Comparison of ENCODE assay signal across 8 cellular contexts in the genomic region with DNA sequence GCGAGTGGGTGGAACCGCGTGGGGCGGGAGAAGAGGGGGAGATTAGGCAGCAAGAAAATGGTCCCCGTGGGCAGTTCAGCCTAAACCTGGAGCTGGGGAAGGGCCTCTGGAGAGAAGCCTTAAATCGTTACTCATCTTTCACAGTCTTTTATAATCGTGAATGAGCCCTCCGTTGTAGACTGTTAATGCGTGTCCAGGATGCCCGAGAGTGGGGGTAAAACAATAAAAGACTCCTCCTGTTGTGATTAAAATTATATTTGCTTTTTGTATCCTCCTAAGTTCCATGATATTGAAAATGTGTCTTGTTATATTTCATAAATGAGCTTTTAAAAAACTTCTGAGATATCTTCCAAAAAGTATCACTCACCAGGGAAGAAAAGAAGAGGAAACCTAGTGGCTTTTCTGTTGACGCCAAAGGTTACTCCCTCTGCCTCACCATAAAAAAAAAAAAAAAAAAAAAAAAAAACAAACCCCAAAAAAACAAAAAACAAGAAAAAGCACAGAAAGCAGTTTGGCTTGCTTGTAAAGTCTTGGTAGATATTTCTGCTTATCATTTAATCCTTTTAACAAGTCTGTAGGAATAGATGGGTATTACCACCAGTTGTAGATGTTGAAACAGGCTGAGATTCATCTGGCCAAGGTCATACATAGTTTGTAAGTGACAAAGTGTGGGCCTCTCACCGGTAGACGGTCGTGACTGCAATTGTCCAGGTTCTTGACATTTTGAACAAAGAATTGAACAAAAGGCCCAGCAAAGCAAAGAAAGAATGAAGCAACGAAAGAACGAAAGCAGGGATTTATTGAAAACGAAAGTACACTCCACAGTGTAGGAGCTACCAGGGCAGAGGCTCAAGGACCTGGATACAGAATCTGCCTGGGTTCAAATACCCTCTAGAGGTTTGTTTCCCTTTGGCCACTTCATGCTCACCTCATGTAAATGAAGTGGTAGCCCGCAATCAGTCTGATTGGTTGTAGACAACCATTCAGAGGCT. TPM values are rescaled to one million over a fixed set of nuclear protein-coding genes. Genes with fewer than 3 reads are reported as not detected.
DNase-seq lines count a peak whose midpoint lies in the region; ATAC-seq and TF ChIP-seq lines count a peak whose summit lies in the region.

No MANE protein-coding gene starts in this region.

- peaks cover 0 to 2% of the 10 kb centered on the region in 2 donors for H3K9me3 Mint-ChIP-seq in activated T-cell treated with anti-CD3 and anti-CD28 coated beads, Interleukin-2, amount 50 U/mL, for 72 hours
- H3K9me3 Mint-ChIP-seq in brain, result peaks cover 0 to 7% (median 4%) of the 10 kb centered on the region in 5 experiments
- no peaks in the 10 kb centered on the region for H3K9me3 Mint-ChIP-seq in type B pancreatic cell

- H3K4me3 Mint-ChIP-seq in activated T-cell treated with anti-CD3 and anti-CD28 coated beads, Interleukin-2, amount 50 U/mL, for 72 hours, result peak overlapping the region; percentile 95 to 96
- peak overlapping the region; percentile 84 to 91 (median 90) for H3K4me3 Mint-ChIP-seq in brain
- peak overlapping the region; percentile 86 for H3K4me3 Mint-ChIP-seq in type B pancreatic cell

- no peaks in the 10 kb centered on the region for H3K27me3 Mint-ChIP-seq in activated T-cell treated with anti-CD3 and anti-CD28 coated beads, Interleukin-2, amount 50 U/mL, for 72 hours (ENCODE audit: low read depth)
- peaks cover 31% of the 10 kb centered on the region for H3K27me3 Mint-ChIP-seq in brain
- no peaks in the 10 kb centered on the region for H3K27me3 Mint-ChIP-seq in type B pancreatic cell

- H3K9me3 ChIP-seq in lung (ENCODE audit: control insufficient read depth in 2 of 2, insufficient read depth in 1 of 2, low read length in 1 of 2), result no peaks in the 10 kb centered on the region

- WGBS in lung, 2 donors, result 23 to 33% methylated on average over 18 of the region's 18 CpGs

- no peaks in the 10 kb centered on the region for H3K27me3 ChIP-seq in lung (ENCODE audit: control insufficient read depth, insufficient read depth)

- H3K4me3 ChIP-seq in NB4 (ENCODE audit: low read depth, low read length), result peak overlapping the region; percentile 67
- peak overlapping the region; percentile 51 for H3K4me3 ChIP-seq in lung

- ATAC-seq in activated T-cell treated with anti-CD3 and anti-CD28 coated beads, Interleukin-2, amount 50 U/mL, for 72 hours (replicated peaks in 1 of 2), result peak; percentile 0 to 2
- ATAC-seq in lung (ENCODE audit: insufficient read depth, low FRiP score) (no peak), GM21447 (IDR thresholded peaks at IDR 0.05; ENCODE audit: unreplicated experiment) (no peak)

- no peak for DNase-seq in activated T-cell treated with anti-CD3 and anti-CD28 coated beads, Interleukin-2, amount 50 U/mL, for 72 hours
- DNase-seq in activated T-cell treated with anti-CD3 and anti-CD28 coated beads, Interleukin-2, amount 50 U/mL, for 1 hour, result no peak
- peak; percentile 25 for DNase-seq in NB4 (ENCODE audit: low read depth)
- peak; percentile 40 for DNase-seq in lung (ENCODE audit: low spot score)
- DNase-seq in type B pancreatic cell (ENCODE audit: extremely low spot score, unreplicated experiment), result no peak
- no peak for DNase-seq in occipital lobe (lab: John Stamatoyannopoulos, UW)

- peak overlapping the region; percentile 91 for H3K27ac Mint-ChIP-seq in activated T-cell treated with anti-CD3 and anti-CD28 coated beads, Interleukin-2, amount 50 U/mL, for 72 hours
- H3K27ac Mint-ChIP-seq in brain (peak overlapping the region; percentile 93 to 98 (median 96)), type B pancreatic cell (peak overlapping the region; percentile 97)

- TF ChIP-seq CTCF in NB4 (IDR thresholded peaks at IDR 0.05; ENCODE audit: low read depth, low read length), result no peak
- no peak for TF ChIP-seq CTCF in brain (conservative IDR thresholded peaks at IDR 0.05)
- TF ChIP-seq CTCF in lung (IDR thresholded peaks at IDR 0.05; ENCODE audit: control extremely low read depth, extremely low read depth), result no peak
- TF ChIP-seq CTCF in type B pancreatic cell (conservative IDR thresholded peaks at IDR 0.05), result no peak

- H3K36me3 Mint-ChIP-seq in activated T-cell treated with anti-CD3 and anti-CD28 coated beads, Interleukin-2, amount 50 U/mL, for 72 hours (ENCODE audit: insufficient read depth in 2 of 2), result no peaks in the 10 kb centered on the region
- H3K36me3 Mint-ChIP-seq in brain (no peaks in the 10 kb centered on the region), type B pancreatic cell (peaks cover 3% of the 10 kb centered on the region)

- peaks cover 0 to 3% of the 10 kb centered on the region in 2 donors for H3K4me1 ChIP-seq in lung (ENCODE audit: control insufficient read depth in 2 of 2, insufficient read depth in 2 of 2, low read length in 2 of 2)

- H3K4me1 Mint-ChIP-seq in activated T-cell treated with anti-CD3 and anti-CD28 coated beads, Interleukin-2, amount 50 U/mL, for 72 hours (ENCODE audit: low read depth), result peaks cover 40% of the 10 kb centered on the region
- peaks cover 36% of the 10 kb centered on the region for H3K4me1 Mint-ChIP-seq in brain
- H3K4me1 Mint-ChIP-seq in type B pancreatic cell (ENCODE audit: unreplicated experiment), result peaks cover 21% of the 10 kb centered on the region

- TF ChIP-seq POLR2A in NB4 (IDR thresholded peaks at IDR 0.05; ENCODE audit: extremely low read depth, insufficient read length), result no peak

- H3K36me3 ChIP-seq in lung (ENCODE audit: control insufficient read depth in 2 of 2, insufficient read depth in 2 of 2, low read length in 2 of 2), result no peaks in the 10 kb centered on the region

- peak overlapping the region; percentile 79 to 87 for H3K27ac ChIP-seq in lung (ENCODE audit: low read depth in 1 of 2, low read length in 1 of 2)

RNA-seq across cellular contexts. Expression of a gene that starts 11.4 kb away (rescaled TPM):
- 100 to 1,000 TPM; 102 to 108 TPM for total RNA-seq in activated T-cell treated with anti-CD3 and anti-CD28 coated beads, Interleukin-2, amount 50 U/mL, for 72 hours
- 89.3 TPM for polyA plus RNA-seq in brain (ENCODE audit: insufficient read depth, low read depth, low replicate concordance)
- 10 to 100 TPM; 91.0 to 95.6 TPM for total RNA-seq in lung
- 10 to 100 TPM; 37.7 to 88.9 TPM for polyA plus RNA-seq in lung
- total RNA-seq in type B pancreatic cell (ENCODE audit: low replicate concordance), result 66.3 and 103 TPM in 2 replicates
- total RNA-seq in occipital lobe, result 54.1 TPM

Comparison
In these comparisons a context has a peak if more than half of its experiments do, and no peak if none do; other contexts are left out.
1. ATAC-seq: peak in activated T-cell treated with anti-CD3 and anti-CD28 coated beads, Interleukin-2, amount 50 U/mL, for 72 hours (2 of 2); none in lung (single experiment) and GM21447 (single experiment).
2. DNase-seq: peak in NB4 (single experiment) and lung (single experiment); none in activated T-cell treated with anti-CD3 and anti-CD28 coated beads, Interleukin-2, amount 50 U/mL, for 72 hours (0 of 2), activated T-cell treated with anti-CD3 and anti-CD28 coated beads, Interleukin-2, amount 50 U/mL, for 1 hour (single experiment), type B pancreatic cell (single experiment) and occipital lobe (single experiment).
3. Peak in every context shown above with its lines, with median percentiles within 50 percentile points of each other: H3K27ac Mint-ChIP-seq and H3K4me3 Mint-ChIP-seq.